8 cellular contexts compared by ENCODE assay signal in the genomic region with DNA sequence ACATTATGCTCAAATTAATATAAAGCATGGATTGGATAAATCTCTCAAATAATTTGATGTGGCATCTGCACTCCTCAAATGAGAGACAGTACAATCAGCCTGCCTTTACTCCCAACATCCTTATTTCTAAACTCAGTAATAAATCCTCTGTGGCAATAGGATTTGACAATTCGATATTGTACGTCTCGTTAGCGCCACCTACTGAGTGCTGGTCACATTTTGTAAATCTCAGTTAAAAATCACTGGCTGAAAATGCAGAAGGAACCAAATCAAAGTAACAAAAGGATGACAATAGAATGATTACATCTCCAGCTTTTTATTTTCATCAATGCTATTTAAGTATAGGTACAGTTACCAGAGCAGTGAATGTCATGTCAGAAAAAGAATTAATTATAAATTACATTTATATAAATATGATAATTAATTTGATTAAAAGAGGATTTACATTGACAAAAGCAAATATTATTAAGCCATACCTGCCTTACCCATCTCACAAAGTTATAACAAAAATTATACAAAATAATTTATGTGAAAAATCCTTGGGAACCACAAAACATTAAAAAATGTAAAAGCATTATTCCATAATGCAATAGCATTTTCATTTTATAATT. TPM values are rescaled to one million over a fixed set of nuclear protein-coding genes. Genes with fewer than 3 reads are reported as not detected.
A peak's percentile ranks its signal among the peaks of the same experiment; 100 is the strongest.
DNase-seq lines count a peak whose midpoint lies in the region; ATAC-seq, FAIRE-seq and TF ChIP-seq lines count a peak whose summit lies in the region.

No MANE protein-coding gene starts in this region.

- H3K9me3 ChIP-seq in A549: no peaks in the 10 kb centered on the region
- H3K9me3 ChIP-seq in gastroesophageal sphincter: no peaks in the 10 kb centered on the region
- H3K9me3 ChIP-seq in parathyroid adenoma (ENCODE audit: control insufficient read depth, low read length): no peaks in the 10 kb centered on the region
- H3K9me3 ChIP-seq in upper lobe of right lung: no peaks in the 10 kb centered on the region

- FAIRE-seq in A549 (lab: Jason Lieb, UNC) (peak; percentile 76), GM18507 (lab: Jason Lieb, UNC) (peak; percentile 84)

- no peaks in the 10 kb centered on the region for H3K27me3 ChIP-seq in gastroesophageal sphincter
- no peaks in the 10 kb centered on the region for H3K27me3 ChIP-seq in parathyroid adenoma (ENCODE audit: control insufficient read depth, insufficient read depth, low read length)
- no peaks in the 10 kb centered on the region for H3K27me3 ChIP-seq in upper lobe of right lung

- H3K4me1 ChIP-seq in A549 (no peaks in the 10 kb centered on the region), gastroesophageal sphincter (no peaks in the 10 kb centered on the region), parathyroid adenoma (no peaks in the 10 kb centered on the region), upper lobe of right lung (no peaks in the 10 kb centered on the region)

- no peaks in the 10 kb centered on the region for H3K79me2 ChIP-seq in parathyroid adenoma

- H3K9ac ChIP-seq in parathyroid adenoma: no peak overlapping the region

- CTCF ChIA-PET in A549 (lab: Yijun Ruan, JAX): interaction anchor here (0.8 to 4.0 kb wide), 10 partner anchors 9 to 505 kb away, joined by 3 to 19 read pairs (median 4); no protein-coding TSS in a partner anchor

- intact Hi-C loops in upper lobe of right lung (cut with DNase I): no loop called here

- no peak overlapping the region for H2AFZ ChIP-seq in parathyroid adenoma

- ATAC-seq in A549 (no peak), gastroesophageal sphincter (no peak), upper lobe of right lung (peak; percentile 77)

- H3K4me3 ChIP-seq in A549: no peak overlapping the region
- H3K4me3 ChIP-seq in gastroesophageal sphincter: no peak overlapping the region
- no peak overlapping the region for H3K4me3 ChIP-seq in parathyroid adenoma (ENCODE audit: low read depth, low read length)
- H3K4me3 ChIP-seq in upper lobe of right lung: no peak overlapping the region

- no peak for TF ChIP-seq EP300 in A549 (IDR thresholded peaks at IDR 0.05)
- TF ChIP-seq EP300 in gastroesophageal sphincter (IDR thresholded peaks at IDR 0.05): no peak

- TF ChIP-seq CTCF in A549 (IDR thresholded peaks at IDR 0.05) (peak; percentile 71), gastroesophageal sphincter (IDR thresholded peaks at IDR 0.05) (peak; percentile 43 to 70 (median 62)), parathyroid adenoma (IDR thresholded peaks at IDR 0.05) (peak; percentile 45), upper lobe of right lung (IDR thresholded peaks at IDR 0.05) (peak; percentile 73)

- H3K36me3 ChIP-seq in gastroesophageal sphincter (no peaks in the 10 kb centered on the region), parathyroid adenoma (ENCODE audit: control insufficient read depth, insufficient read depth, low read length) (no peaks in the 10 kb centered on the region), upper lobe of right lung (no peaks in the 10 kb centered on the region)

- TF ChIP-seq RAD21 in A549 (conservative IDR thresholded peaks at IDR 0.05 in 1 of 2, IDR thresholded peaks at IDR 0.05 in 1 of 2): peak; percentile 80

- H3K4me2 ChIP-seq in A549 (no peak overlapping the region), parathyroid adenoma (ENCODE audit: low read length) (no peak overlapping the region)

- POLR2A ChIA-PET in A549 (lab: Yijun Ruan, JAX): no interaction called here

- DNase-seq in A549 (ENCODE audit: low read depth in 1 of 2, low spot score in 1 of 2) (peak; percentile 23 to 79), GM18507 (ENCODE audit: extremely low spot score, insufficient read length, low read depth) (peak; percentile 5), LHCN-M2 (ENCODE audit: low read depth) (peak; percentile 72), RPMI8226 (peak; percentile 68), upper lobe of right lung (peak; percentile 53)
- peak; percentile 22 for DNase-seq in activated effector memory CD4-positive, alpha-beta T cell treated with Interleukin-2 at 50 U/mL for 16 hours

- TF ChIP-seq POLR2A in A549 (IDR thresholded peaks at IDR 0.05; ENCODE audit: low read length) (no peak), gastroesophageal sphincter (IDR thresholded peaks at IDR 0.05) (no peak)

- H3K27ac ChIP-seq in A549 (no peak overlapping the region), gastroesophageal sphincter (no peak overlapping the region), parathyroid adenoma (no peak overlapping the region), upper lobe of right lung (no peak overlapping the region)

- WGBS in A549 (ENCODE audit: missing lambda C conversion rate): 1% methylated on average over 4 of the region's 4 CpGs
- 1 to 2% methylated on average over 4 of the region's 4 CpGs for WGBS in gastroesophageal sphincter (ENCODE audit: low coverage in 1 of 2), 2 donors

TF ChIP-seq in A549, 52 proteins besides CTCF, POLR2A, EP300 and RAD21:
- TF ChIP-seq CEBPB (IDR thresholded peaks at IDR 0.05): 0 out of 4 replicates have a peak, but pooled peaks of 1 of the 2 experiments have one; percentile 10
- TF ChIP-seq SMC3 (IDR thresholded peaks at IDR 0.05): peak; percentile 68
- no peak for TF ChIP-seq ESRRA (IDR thresholded peaks at IDR 0.05; ENCODE audit: borderline replicate concordance, low read length)

RNA-seq across cellular contexts. Expression of gene GJE1, which starts 20.2 kb away (rescaled TPM):
- polyA plus RNA-seq in A549 (2011; rRNA removed): not detected in 2 replicates
- polyA plus RNA-seq in A549 (2012; cell fraction: cytosol; rRNA removed): not detected in 2 replicates
- polyA plus RNA-seq in A549 (2012; cell fraction: nucleus; rRNA removed): not detected in 2 replicates
- polyA plus RNA-seq in A549 (2017; fragmentation: RNase III; extraction: RNeasy Plus Mini Kit Qiagen cat#74134 plus additional on column Dnase treatment): not detected in 3 replicates
- polyA minus RNA-seq in A549 (2011; rRNA and poly(A)+ RNA removed): not detected in 2 replicates
- total RNA-seq in LHCN-M2 (2014; rRNA removed): not detected in 2 replicates
- polyA plus RNA-seq in LHCN-M2 (2012): not detected
- total RNA-seq in gastroesophageal sphincter: not detected
- not detected for total RNA-seq in upper lobe of right lung

RNA-seq across cellular contexts. Expression of gene NMBR, which starts 34.4 kb away (rescaled TPM):
- polyA plus RNA-seq in A549 (2011; rRNA removed): not detected in 2 replicates
- polyA plus RNA-seq in A549 (2012; cell fraction: cytosol; rRNA removed): not detected in 2 replicates
- polyA plus RNA-seq in A549 (2012; cell fraction: nucleus; rRNA removed): 0.13 TPM in 1 of 2 replicates, not detected in the other
- not detected in 3 replicates for polyA plus RNA-seq in A549 (2017; fragmentation: RNase III; extraction: RNeasy Plus Mini Kit Qiagen cat#74134 plus additional on column Dnase treatment)
- polyA minus RNA-seq in A549 (2011; rRNA and poly(A)+ RNA removed): 0.19 TPM in 1 of 2 replicates, not detected in the other
- not detected in 2 replicates for total RNA-seq in LHCN-M2 (2014; rRNA removed)
- polyA plus RNA-seq in LHCN-M2 (2012): 0.04 TPM
- total RNA-seq in gastroesophageal sphincter: not detected
- not detected for total RNA-seq in upper lobe of right lung

RNA-seq across cellular contexts. Expression of gene VTA1, which starts 34.5 kb away (rescaled TPM):
- polyA plus RNA-seq in A549 (2011; rRNA removed): 85.3 and 88.0 TPM in 2 replicates
- 34.8 and 35.2 TPM in 2 replicates for polyA plus RNA-seq in A549 (2012; cell fraction: cytosol; rRNA removed)
- polyA plus RNA-seq in A549 (2012; cell fraction: nucleus; rRNA removed): 14.5 and 16.2 TPM in 2 replicates
- polyA plus RNA-seq in A549 (2017; fragmentation: RNase III; extraction: RNeasy Plus Mini Kit Qiagen cat#74134 plus additional on column Dnase treatment): 44.3 to 49.0 TPM (median 45.7 TPM) in 3 replicates
- 53.0 and 60.3 TPM in 2 replicates for polyA minus RNA-seq in A549 (2011; rRNA and poly(A)+ RNA removed)
- total RNA-seq in LHCN-M2 (2014; rRNA removed): 72.8 and 82.8 TPM in 2 replicates
- 32.0 TPM for polyA plus RNA-seq in LHCN-M2 (2012)
- total RNA-seq in gastroesophageal sphincter: 10 to 100 TPM; 32.4 to 47.2 (median 37.4) TPM
- 31.8 TPM for total RNA-seq in upper lobe of right lung

Comparison
In these comparisons a context has a peak if more than half of its experiments do, and no peak if none do; other contexts are left out.
1. DNase-seq: peak in every context shown above with its lines; median percentile 72 in LHCN-M2; 68 in RPMI8226; 53 in upper lobe of right lung; 51 in A549; 22 in activated effector memory CD4-positive, alpha-beta T cell treated with Interleukin-2 at 50 U/mL for 16 hours; 5 in GM18507.